In the genomic region with DNA sequence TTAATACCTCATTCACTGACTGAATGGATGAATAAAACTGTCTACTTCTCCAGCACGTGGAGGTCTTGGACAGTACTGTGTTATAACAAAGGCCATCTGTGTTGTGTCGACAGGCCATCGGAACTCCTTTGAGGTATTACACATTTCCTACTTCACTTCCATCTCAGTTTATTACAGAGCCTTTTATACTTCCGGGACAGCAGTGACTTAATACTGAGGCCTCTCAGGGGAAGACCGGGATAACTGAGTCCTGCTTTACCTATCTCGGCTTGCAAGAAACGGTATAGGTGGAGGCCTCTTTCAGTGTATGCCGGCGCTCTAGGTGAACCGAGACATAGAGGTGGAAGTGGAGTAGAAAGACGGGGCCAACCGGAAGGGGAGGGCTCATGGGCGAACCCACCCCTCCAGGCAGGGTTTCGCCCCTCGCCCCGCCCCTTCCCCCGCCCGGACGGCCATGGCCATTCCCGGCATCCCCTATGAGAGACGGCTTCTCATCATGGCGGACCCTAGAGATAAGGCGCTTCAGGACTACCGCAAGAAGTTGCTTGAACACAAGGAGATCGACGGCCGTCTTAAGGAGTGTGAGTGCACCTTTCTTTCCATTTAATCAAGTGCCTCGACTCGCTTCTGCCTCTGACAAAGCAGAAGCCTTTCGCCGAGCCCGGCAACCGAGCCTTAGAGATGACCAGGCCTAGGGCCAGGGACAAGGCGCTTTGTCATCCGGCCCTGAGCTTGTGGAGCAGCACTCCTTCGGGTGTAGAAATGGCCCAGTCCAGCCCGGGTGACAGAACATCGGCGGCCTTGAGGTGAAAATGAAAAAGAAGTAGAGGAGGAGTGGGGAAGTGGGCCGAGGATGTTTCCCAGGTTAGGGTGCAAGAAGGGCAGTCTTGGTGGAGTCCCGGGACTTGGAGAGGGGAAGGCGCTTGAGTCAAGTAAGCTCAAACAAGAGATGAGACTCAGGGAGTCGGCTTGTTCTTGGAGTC, we compare ENCODE assay signal across 8 cellular contexts. TPM values are rescaled to one million over a fixed set of nuclear protein-coding genes. Genes with fewer than 3 reads are reported as not detected.
A peak's percentile ranks its signal among the peaks of the same experiment; 100 is the strongest.
DNase-seq lines count a peak whose midpoint lies in the region; ATAC-seq and TF ChIP-seq lines count a peak whose summit lies in the region.

A gene (plus strand): TSS at position 477 of the 983 bp plus-strand sequence. CDS start 20 bp downstream, at position 497.

- TF ChIP-seq CTCF in kidney epithelial cell (IDR thresholded peaks at IDR 0.05; ENCODE audit: insufficient read depth, low read length, poor library complexity, severe bottlenecking): no peak

- DNase-seq in Ammon's horn (ENCODE audit: low spot score) (peak; percentile 97), NCI-H460 (ENCODE audit: extremely low read depth, low read depth) (peak; percentile 90), cerebellar cortex (ENCODE audit: low spot score) (peak; percentile 97), kidney epithelial cell (ENCODE audit: low read depth) (no peak)
- DNase-seq in activated CD4-positive, CD25-positive, alpha-beta regulatory T cell treated with anti-CD3 and anti-CD28 coated beads, Interleukin-2, amount 50 U/mL, for 72 hours: peak; percentile 89
- DNase-seq in stimulated activated CD4-positive, alpha-beta T cell treated with anti-CD3 and anti-CD28 coated beads, Interleukin-15, amount 100 ng/mL, for 48 hours (ENCODE audit: low read depth in 2 of 2): peak; percentile 86 to 94

- TF ChIP-seq POLR2A in GM19193 (IDR thresholded peaks at IDR 0.05; ENCODE audit: extremely low read depth, insufficient read depth, insufficient read length): peak; percentile 87

- peak within 1 kb of the TSS; percentile 82 for H3K4me3 ChIP-seq in kidney epithelial cell (ENCODE audit: low read depth, low read length)

- ATAC-seq in HG03432 (IDR thresholded peaks at IDR 0.05; ENCODE audit: unreplicated experiment): peak; percentile 97

- H3K36me3 ChIP-seq in kidney epithelial cell (ENCODE audit: control insufficient read depth, insufficient read depth, low read length): no peaks in the 10 kb centered on the region

- H3K27me3 ChIP-seq in kidney epithelial cell (ENCODE audit: control insufficient read depth, insufficient read depth, low read length): no peaks in the 10 kb centered on the region

RNA-seq across cellular contexts. Expression of the gene that starts here (rescaled TPM):
- total RNA-seq in NCI-H460 (2014; rRNA removed; shearing (Covaris generic)): 170 and 183 TPM in 2 replicates
- polyA plus RNA-seq in NCI-H460 (2014; cell fraction: nucleus; rRNA removed): 153 and 201 TPM in 2 replicates
- total RNA-seq in kidney epithelial cell: 61.1 and 98.2 TPM in 2 replicates
